14 cellular contexts compared by ENCODE assay signal in genomic region chr3:119911748-119912147, GRCh38.
DNase-seq lines count a peak whose midpoint lies in the region; ATAC-seq and TF ChIP-seq lines count a peak whose summit lies in the region.
"Had no signal": no experiment of that assay in that cellular context is flagged by ENCODE, and none has a peak within 500 bp of the region (broad histone marks: within the 10 kb centered on the region; RNA-seq: fewer than 3 reads in every experiment).

No MANE protein-coding gene starts in this region.

- ATAC-seq in GM21423 (IDR thresholded peaks at IDR 0.05; ENCODE audit: unreplicated experiment) (peak; percentile 44), WTC11 (no peak)

- POLR2A ChIA-PET in WTC11 (lab: Charles Lee) = no interaction called here

- CTCF ChIA-PET in WTC11 (lab: Charles Lee) = interaction anchor here (0.6 kb wide), 1 partner anchor 360 kb away, joined by 4 read pairs; no protein-coding TSS in a partner anchor

- H3K36me3 Mint-ChIP-seq in activated CD4-positive, alpha-beta T cell treated with anti-CD3 and anti-CD28 coated beads, Interleukin-2, amount 10 ng/mL, durations not matched to agents 24 days and 14 days (ENCODE audit: low read depth) = peaks cover 40% of the 10 kb centered on the region
- H3K36me3 Mint-ChIP-seq in WTC11 = peaks cover 24% of the 10 kb centered on the region

- peak overlapping the region; percentile 49 for H3K4me3 Mint-ChIP-seq in activated CD4-positive, alpha-beta T cell treated with anti-CD3 and anti-CD28 coated beads, Interleukin-2, amount 10 ng/mL, durations not matched to agents 24 days and 14 days
- H3K4me3 Mint-ChIP-seq in WTC11 = no peak overlapping the region
- H3K4me3 Mint-ChIP-seq: IgD-negative memory B cell, mesothelial cell of epicardium had no signal

- H3K4me1 Mint-ChIP-seq in activated CD4-positive, alpha-beta T cell treated with anti-CD3 and anti-CD28 coated beads, Interleukin-2, amount 10 ng/mL, durations not matched to agents 24 days and 14 days = peaks cover 19% of the 10 kb centered on the region
- H3K4me1 Mint-ChIP-seq in WTC11 = peaks cover 31% of the 10 kb centered on the region

- H3K9me3 Mint-ChIP-seq in activated CD4-positive, alpha-beta T cell treated with anti-CD3 and anti-CD28 coated beads, Interleukin-2, amount 10 ng/mL, durations not matched to agents 24 days and 14 days = no peaks in the 10 kb centered on the region
- H3K9me3 Mint-ChIP-seq in WTC11 = no peaks in the 10 kb centered on the region
- H3K9me3 Mint-ChIP-seq: IgD-negative memory B cell had no signal

- in situ Hi-C loops in KBM-7 (cut with MboI; ENCODE audit: low pct_unique_long_range_greater_than_20kb, low sequenced_read_pairs) = no loop called here

- peak overlapping the region; percentile 79 for H3K27ac Mint-ChIP-seq in activated CD4-positive, alpha-beta T cell treated with anti-CD3 and anti-CD28 coated beads, Interleukin-2, amount 10 ng/mL, durations not matched to agents 24 days and 14 days
- peak overlapping the region; percentile 53; the same call in 1 of the 2 replicates for H3K27ac Mint-ChIP-seq in WTC11
- H3K27ac Mint-ChIP-seq: IgD-negative memory B cell, mesothelial cell of epicardium had no signal

- no peaks in the 10 kb centered on the region for H3K27me3 Mint-ChIP-seq in activated CD4-positive, alpha-beta T cell treated with anti-CD3 and anti-CD28 coated beads, Interleukin-2, amount 10 ng/mL, durations not matched to agents 24 days and 14 days
- no peaks in the 10 kb centered on the region for H3K27me3 Mint-ChIP-seq in WTC11 (ENCODE audit: low read depth)
- H3K27me3 Mint-ChIP-seq: IgD-negative memory B cell had no signal

- peak; percentile 70 for DNase-seq in activated CD4-positive, alpha-beta T cell treated with anti-CD3 and anti-CD28 coated beads, Interleukin-2, amount 10 ng/mL, durations not matched to agents 24 days and 14 days
- DNase-seq in activated CD4-positive, alpha-beta T cell treated with anti-CD3 and anti-CD28 coated beads for 4 hours = no peak
- no peak for DNase-seq in WTC11 (ENCODE audit: low spot score)
- peak; percentile 23 for DNase-seq in left kidney (ENCODE audit: low read depth, low spot score)
- DNase-seq in dermis blood vessel endothelial cell = no peak
- no peak for DNase-seq in HuH-7 (ENCODE audit: low spot score)
- no peak for DNase-seq in KBM-7
- DNase-seq: activated gamma-delta T cell treated with Interleukin-2 at 50 U/mL for 16 hours, NCI-H1105, NCI-H226, ovary had no signal

- no peak for TF ChIP-seq CTCF in WTC11 (IDR thresholded peaks at IDR 0.05)

- intact Hi-C loops in activated CD4-positive, alpha-beta T cell treated with anti-CD3 and anti-CD28 coated beads, Interleukin-2, amount 10 ng/mL, durations not matched to agents 24 days and 14 days (cut with micrococcal nuclease) = loop anchor here (1.0 to 5.0 kb wide), 3 partner anchors 26 to 431 kb away; no protein-coding TSS in a partner anchor

TF ChIP-seq in WTC11, 78 proteins besides CTCF, POLR2A, EP300 and RAD21:
- TF ChIP-seq IRF2 (CRISPR knock-in tag; IDR thresholded peaks at IDR 0.05; ENCODE audit: borderline replicate concordance, low read depth) = no peak
- no peak for TF ChIP-seq ZNF423 (CRISPR knock-in tag; IDR thresholded peaks at IDR 0.05)
- no peak for TF ChIP-seq ZNF532 (CRISPR knock-in tag; IDR thresholded peaks at IDR 0.05; ENCODE audit: borderline replicate concordance)
- no peak for TF ChIP-seq NR3C1 (CRISPR knock-in tag; conservative IDR thresholded peaks at IDR 0.05; ENCODE audit: low read depth)
- no peak for TF ChIP-seq TCF7 (CRISPR knock-in tag; IDR thresholded peaks at IDR 0.05; ENCODE audit: low read depth)

Comparison
In these comparisons a context has a peak if more than half of its experiments do, and no peak if none do; other contexts are left out.
1. DNase-seq: peak in activated CD4-positive, alpha-beta T cell treated with anti-CD3 and anti-CD28 coated beads, Interleukin-2, amount 10 ng/mL, durations not matched to agents 24 days and 14 days (single experiment) and left kidney (single experiment); none in activated CD4-positive, alpha-beta T cell treated with anti-CD3 and anti-CD28 coated beads for 4 hours (0 of 2), WTC11 (single experiment), dermis blood vessel endothelial cell (single experiment), HuH-7 (single experiment) and KBM-7 (single experiment).